ENCODE assay signal across 8 cellular contexts in genomic region chr2:157876066-157876770, GRCh38. TPM values are rescaled to one million over a fixed set of nuclear protein-coding genes. Genes with fewer than 3 reads are reported as not detected.
DNase-seq lines count a peak whose midpoint lies in the region; ATAC-seq and TF ChIP-seq lines count a peak whose summit lies in the region.

Gene ACVR1, minus strand, starts transcription at chr2:157876330. Its CDS starts 76,837 bp downstream, at chr2:157799493.

- TF ChIP-seq CTCF in brain (conservative IDR thresholded peaks at IDR 0.05): no peak

- H3K9me3 Mint-ChIP-seq in brain: peaks cover 0 to 3% (median 0%) of the 10 kb centered on the region in 5 experiments

- peak; percentile 63 to 83 (median 74) for DNase-seq in NCI-H1417 (lab: John Stamatoyannopoulos, UW)
- no peak for DNase-seq in NCI-H1417 treated with DMSO at 0.1 percent for 48 hours (lab: John Stamatoyannopoulos, UW)
- DNase-seq in NCI-H2107 (lab: John Stamatoyannopoulos, UW): peak; percentile 71
- peak; percentile 89 for DNase-seq in UCSD-AML1 (lab: John Stamatoyannopoulos, UW; ENCODE audit: unreplicated experiment)
- peak; percentile 74 for DNase-seq in iPS DF 4.7 (ENCODE audit: extremely low read depth, low spot score)
- DNase-seq in sciatic nerve (ENCODE audit: low spot score): peak; percentile 95

- intact Hi-C loops in sciatic nerve (cut with DNase I): no loop called here

- H3K27ac Mint-ChIP-seq in brain: peak within 1 kb of the TSS; percentile 96 to 99 (median 98)

- H3K4me3 Mint-ChIP-seq in brain: peak within 1 kb of the TSS; percentile 95 to 99 (median 98)

- H3K4me1 Mint-ChIP-seq in brain: peaks cover 63% of the 10 kb centered on the region

- peaks cover 6% of the 10 kb centered on the region for H3K27me3 Mint-ChIP-seq in brain

- no peaks in the 10 kb centered on the region for H3K36me3 Mint-ChIP-seq in brain

- ATAC-seq in HG03039 (IDR thresholded peaks at IDR 0.05; ENCODE audit: unreplicated experiment) (peak; percentile 85), sciatic nerve (peak; percentile 97)

RNA-seq across cellular contexts. Expression of gene ACVR1, which starts in this region (rescaled TPM):
- 14.2 TPM for polyA plus RNA-seq in brain (ENCODE audit: insufficient read depth, low read depth, low replicate concordance)
- total RNA-seq in sciatic nerve: 35.5 TPM
